In the genomic region with DNA sequence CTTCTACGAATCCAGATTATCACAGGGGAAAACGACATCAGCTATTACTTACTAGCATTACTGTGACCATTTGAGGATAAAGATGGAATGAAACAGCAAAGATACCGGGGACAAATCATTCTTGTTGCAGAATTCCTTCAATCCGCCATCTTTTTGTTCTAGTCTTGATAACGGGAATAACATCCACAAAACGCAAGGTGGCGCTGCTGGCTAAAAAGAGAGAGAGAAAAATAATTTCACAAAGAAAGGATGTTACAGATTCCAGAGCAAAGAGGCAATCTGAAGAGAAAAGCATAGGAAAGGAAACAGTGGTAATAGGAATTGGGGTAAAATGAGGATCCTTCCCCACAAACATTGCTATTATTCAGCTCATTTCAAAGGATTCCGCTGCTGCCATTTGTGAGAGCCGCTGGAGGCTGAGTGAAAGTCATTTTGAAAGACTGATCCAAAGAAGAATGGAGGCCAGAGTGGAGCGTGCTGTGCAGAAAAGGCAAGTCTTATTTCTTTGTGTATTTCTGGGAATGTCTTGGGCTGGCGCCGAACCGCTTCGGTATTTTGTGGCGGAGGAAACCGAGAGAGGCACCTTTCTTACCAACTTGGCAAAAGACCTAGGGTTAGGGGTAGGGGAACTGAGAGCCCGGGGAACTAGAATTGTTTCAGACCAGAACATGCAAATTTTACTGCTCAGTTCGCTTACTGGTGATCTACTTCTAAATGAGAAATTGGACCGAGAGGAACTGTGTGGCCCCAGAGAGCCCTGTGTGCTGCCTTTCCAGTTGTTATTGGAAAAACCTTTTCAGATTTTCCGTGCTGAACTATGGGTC, we compare ENCODE assay signal across 9 cellular contexts. TPM values are rescaled to one million over a fixed set of nuclear protein-coding genes. Genes with fewer than 3 reads are reported as not detected.
DNase-seq lines count a peak whose midpoint lies in the region; ATAC-seq, FAIRE-seq and TF ChIP-seq lines count a peak whose summit lies in the region.
"Had no signal": no experiment of that assay in that cellular context is flagged by ENCODE, and none has a peak within 500 bp of the region (broad histone marks: within the 10 kb centered on the region; RNA-seq: fewer than 3 reads in every experiment).

A gene (plus strand): TSS at position 264 of the 824 bp plus-strand sequence. CDS start 192 bp downstream, at position 456.

- H3K9me3 ChIP-seq in lung (ENCODE audit: control insufficient read depth in 2 of 2, insufficient read depth in 1 of 2, low read length in 1 of 2) = peaks cover 6 to 24% of the 10 kb centered on the region in 2 donors
- no peaks in the 10 kb centered on the region for H3K9me3 ChIP-seq in pancreas

- no peak within 1 kb of the TSS for H3K27ac Mint-ChIP-seq in activated CD8-positive, alpha-beta T cell treated with anti-CD3 and anti-CD28 coated beads, Interleukin-2, amount 10 ng/mL, durations not matched to agents 7 days and 5 days
- H3K27ac Mint-ChIP-seq: T-cell had no signal

- WGBS in lung, 2 donors = 23 to 31% methylated on average over 20 of the region's 20 CpGs
- WGBS in pancreas, 2 donors = 20 to 33% methylated on average over 20 of the region's 20 CpGs

- no peak for ATAC-seq in activated CD8-positive, alpha-beta T cell treated with anti-CD3 and anti-CD28 coated beads, Interleukin-2, amount 10 ng/mL, durations not matched to agents 7 days and 5 days
- no peak for ATAC-seq in lung (ENCODE audit: insufficient read depth, low FRiP score)
- ATAC-seq in pancreas = no peak
- ATAC-seq in GM21423 (IDR thresholded peaks at IDR 0.05; ENCODE audit: unreplicated experiment) = no peak
- no peak for ATAC-seq in GM21576 (IDR thresholded peaks at IDR 0.05; ENCODE audit: unreplicated experiment)
- ATAC-seq in GM18502 (IDR thresholded peaks at IDR 0.05; ENCODE audit: poor library complexity, unreplicated experiment) = no peak
- ATAC-seq: T-cell had no signal

- no peaks in the 10 kb centered on the region for H3K4me1 ChIP-seq in lung (ENCODE audit: control insufficient read depth in 2 of 2, insufficient read depth in 2 of 2, low read length in 2 of 2)
- no peaks in the 10 kb centered on the region for H3K4me1 ChIP-seq in pancreas

- peaks cover 19% of the 10 kb centered on the region for H3K9me3 Mint-ChIP-seq in activated CD8-positive, alpha-beta T cell treated with anti-CD3 and anti-CD28 coated beads, Interleukin-2, amount 10 ng/mL, durations not matched to agents 7 days and 5 days (ENCODE audit: insufficient read depth)

- TF ChIP-seq CTCF in D721Med (IDR thresholded peaks at IDR 0.05; ENCODE audit: insufficient read depth, missing control alignments) (peak; percentile 54), lung (IDR thresholded peaks at IDR 0.05; ENCODE audit: control extremely low read depth, extremely low read depth) (no peak), pancreas (IDR thresholded peaks at IDR 0.05) (no peak)

- no peaks in the 10 kb centered on the region for H3K27me3 ChIP-seq in lung (ENCODE audit: control insufficient read depth, insufficient read depth)
- H3K27me3 ChIP-seq in pancreas = peaks cover 0 to 26% (median 0%) of the 10 kb centered on the region in 4 donors

- FAIRE-seq in D721Med (lab: Jason Lieb, UNC) (peak; percentile 53), pancreas (lab: Jason Lieb, UNC) (no peak)

- H3K27ac ChIP-seq in lung (ENCODE audit: low read depth in 1 of 2, low read length in 1 of 2) (no peak within 1 kb of the TSS), pancreas (no peak within 1 kb of the TSS)

- no peak within 1 kb of the TSS for H3K4me3 ChIP-seq in Jurkat, Clone E6-1 (ENCODE audit: low read length)
- H3K4me3 ChIP-seq in lung (peak within 1 kb of the TSS; percentile 22), pancreas (no peak within 1 kb of the TSS)

- CTCF ChIA-PET in activated CD8-positive, alpha-beta T cell treated with anti-CD3 and anti-CD28 coated beads, Interleukin-2, amount 10 ng/mL, durations not matched to agents 7 days and 5 days (lab: Charles Lee) = no interaction called here

- H3K36me3 ChIP-seq in lung (ENCODE audit: control insufficient read depth in 2 of 2, insufficient read depth in 2 of 2, low read length in 2 of 2) = no peaks in the 10 kb centered on the region
- no peaks in the 10 kb centered on the region for H3K36me3 ChIP-seq in pancreas

- H3K4me1 Mint-ChIP-seq in activated CD8-positive, alpha-beta T cell treated with anti-CD3 and anti-CD28 coated beads, Interleukin-2, amount 10 ng/mL, durations not matched to agents 7 days and 5 days (ENCODE audit: low read depth) = no peaks in the 10 kb centered on the region

- H3K27me3 Mint-ChIP-seq in activated CD8-positive, alpha-beta T cell treated with anti-CD3 and anti-CD28 coated beads, Interleukin-2, amount 10 ng/mL, durations not matched to agents 7 days and 5 days (ENCODE audit: low read depth) = peaks cover 3% of the 10 kb centered on the region

- POLR2A ChIA-PET in activated CD8-positive, alpha-beta T cell treated with anti-CD3 and anti-CD28 coated beads, Interleukin-2, amount 10 ng/mL, durations not matched to agents 7 days and 5 days (lab: Charles Lee) = no interaction called here

- intact Hi-C loops in pancreas (cut with DNase I) = no loop called here

- DNase-seq in D721Med (ENCODE audit: insufficient read length, low spot score) (no peak), lung (ENCODE audit: low spot score) (no peak), pancreas (no peak)
- peak; percentile 29 for DNase-seq in Jurkat, Clone E6-1 (ENCODE audit: low read depth, low spot score)
- peak; percentile 33 for DNase-seq in activated CD8-positive, alpha-beta T cell treated with anti-CD3 and anti-CD28 coated beads, Interleukin-2, amount 10 ng/mL, durations not matched to agents 7 days and 5 days

- H3K4me3 Mint-ChIP-seq in activated CD8-positive, alpha-beta T cell treated with anti-CD3 and anti-CD28 coated beads, Interleukin-2, amount 10 ng/mL, durations not matched to agents 7 days and 5 days = no peak within 1 kb of the TSS

- no peaks in the 10 kb centered on the region for H3K36me3 Mint-ChIP-seq in activated CD8-positive, alpha-beta T cell treated with anti-CD3 and anti-CD28 coated beads, Interleukin-2, amount 10 ng/mL, durations not matched to agents 7 days and 5 days (ENCODE audit: low read depth)
- H3K36me3 Mint-ChIP-seq: T-cell had no signal

RNA-seq across cellular contexts. Expression of the gene that starts here (rescaled TPM):
- polyA plus RNA-seq in Jurkat, Clone E6-1 (2012; ENCODE audit: insufficient read depth, insufficient read length) = not detected
- not detected for total RNA-seq in activated CD8-positive, alpha-beta T cell treated with anti-CD3 and anti-CD28 coated beads, Interleukin-2, amount 10 ng/mL, durations not matched to agents 7 days and 5 days
- total RNA-seq in lung (1 to 10 TPM; 2.8 to 4.7 TPM), pancreas (under 1 TPM; 0.23 to 0.70 (median 0.45) TPM)
- polyA plus RNA-seq in lung (under 1 TPM; 0.31 to 0.87 TPM), pancreas (under 1 TPM; 0.15 to 0.49 TPM)
- total RNA-seq: T-cell had no signal

Comparison
In these comparisons a context has a peak if more than half of its experiments do, and no peak if none do; other contexts are left out.
1. Peak in DNase-seq in activated CD8-positive, alpha-beta T cell treated with anti-CD3 and anti-CD28 coated beads, Interleukin-2, amount 10 ng/mL, durations not matched to agents 7 days and 5 days; RNA of the gene not detected or under 1 TPM.